1 cellular context compared by ENCODE assay signal in genomic region chr1:2406451-2407041, GRCh38.
TF ChIP-seq lines count a peak whose summit lies in the region.

No MANE protein-coding gene starts in this region.

TF ChIP-seq in GM23338, 12 proteins besides CTCF, POLR2A, EP300 and RAD21 (continued from another document):
- TF ChIP-seq ETS1 (IDR thresholded peaks at IDR 0.05) (no peak), NANOG (IDR thresholded peaks at IDR 0.05; ENCODE audit: borderline replicate concordance) (no peak), CREB1 (CRISPR knock-in tag; IDR thresholded peaks at IDR 0.05; ENCODE audit: low read depth) (no peak)
